10 cellular contexts compared by ENCODE assay signal in the genomic region with DNA sequence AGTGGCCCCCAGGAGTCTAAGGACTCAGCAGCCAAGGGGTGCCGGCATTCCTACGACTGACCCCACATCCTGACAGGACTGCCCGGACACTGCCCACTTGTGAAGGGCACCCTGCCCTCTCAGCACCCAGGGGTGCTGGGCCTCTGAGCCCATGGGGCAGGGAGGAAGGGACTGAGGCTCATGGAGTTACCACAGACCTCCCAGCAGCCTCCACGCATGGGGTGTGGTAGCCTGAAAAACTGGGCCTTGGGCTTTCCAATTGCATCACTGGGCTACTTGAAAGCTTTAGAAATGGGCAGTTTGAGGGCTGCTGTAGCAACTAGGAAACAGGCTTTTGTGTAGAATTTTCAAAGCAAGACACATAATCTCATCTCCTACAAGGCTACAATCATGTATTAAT. TPM values are rescaled to one million over a fixed set of nuclear protein-coding genes. Genes with fewer than 3 reads are reported as not detected.
A peak's percentile ranks its signal among the peaks of the same experiment; 100 is the strongest.
DNase-seq lines count a peak whose midpoint lies in the region; ATAC-seq and TF ChIP-seq lines count a peak whose summit lies in the region.
"Had no signal": no experiment of that assay in that cellular context is flagged by ENCODE, and none has a peak within 500 bp of the region (broad histone marks: within the 10 kb centered on the region; RNA-seq: fewer than 3 reads in every experiment).

No MANE protein-coding gene starts in this region.

- 97% methylated on average over 4 of the region's 4 CpGs for WGBS in HUES64

- no peak for TF ChIP-seq CTCF in choroid plexus epithelial cell (conservative IDR thresholded peaks at IDR 0.05; ENCODE audit: low read depth, low read length)

- H3K36me3 ChIP-seq in HUES64 (ENCODE audit: insufficient read depth, low read length), result peaks cover 64% of the 10 kb centered on the region
- H3K36me3 ChIP-seq in subcutaneous abdominal adipose tissue (ENCODE audit: control insufficient read depth in 5 of 5, insufficient read depth in 5 of 5, low read length in 5 of 5), result peaks cover 0 to 48% (median 45%) of the 10 kb centered on the region in 5 donors

- H3K27ac ChIP-seq in HUES64 (ENCODE audit: low read depth, low read length), result peak overlapping the region; percentile 53; the same call in 1 of the 2 replicates
- H3K27ac ChIP-seq in subcutaneous abdominal adipose tissue (ENCODE audit: low read depth, low read length), result peak overlapping the region; percentile 77

- H3K4me1 ChIP-seq in HUES64 (ENCODE audit: insufficient read depth, low read length), result peaks cover 13% of the 10 kb centered on the region
- peaks cover 5 to 76% (median 50%) of the 10 kb centered on the region in 5 donors for H3K4me1 ChIP-seq in subcutaneous abdominal adipose tissue (ENCODE audit: control insufficient read depth in 5 of 5, insufficient read depth in 5 of 5, low read length in 5 of 5)

- DNase-seq in choroid plexus epithelial cell (ENCODE audit: low read depth) (peak; percentile 61), iris pigment epithelial cell (ENCODE audit: low read depth) (peak; percentile 68)
- DNase-seq: activated CD4-positive, alpha-beta T cell treated with anti-CD3 and anti-CD28 coated beads for 4 hours; NCI-H1092 had no signal

- H3K9ac ChIP-seq in HUES64 (ENCODE audit: low read depth, low read length) (no peak overlapping the region; the same call in 1 of the 2 replicates), subcutaneous abdominal adipose tissue (ENCODE audit: low read length in 5 of 5) (peak overlapping the region; percentile 4 to 51 (median 39))
- H3K9ac ChIP-seq: SK-N-SH had no signal

- ATAC-seq in HG02884 (IDR thresholded peaks at IDR 0.05; ENCODE audit: unreplicated experiment) (no peak), HG02798 (IDR thresholded peaks at IDR 0.05; ENCODE audit: poor library complexity, unreplicated experiment) (no peak), HG03025 (IDR thresholded peaks at IDR 0.05; ENCODE audit: low FRiP score, unreplicated experiment) (no peak)

- H3K9me3 ChIP-seq in HUES64 (ENCODE audit: insufficient read depth, low read depth, low read length) (no peaks in the 10 kb centered on the region), subcutaneous abdominal adipose tissue (ENCODE audit: control insufficient read depth in 5 of 5, low read length in 5 of 5) (no peaks in the 10 kb centered on the region)
- H3K9me3 ChIP-seq: SK-N-SH had no signal

- H3K4me3 ChIP-seq in HUES64 (ENCODE audit: low read length), result no peak overlapping the region
- no peak overlapping the region for H3K4me3 ChIP-seq in choroid plexus epithelial cell (ENCODE audit: low read depth, low read length)
- H3K4me3 ChIP-seq in subcutaneous abdominal adipose tissue (ENCODE audit: low read depth in 1 of 5, low read length in 5 of 5), result no peak overlapping the region

- H3K27me3 ChIP-seq in HUES64 (ENCODE audit: insufficient read depth, low read length) (no peaks in the 10 kb centered on the region), subcutaneous abdominal adipose tissue (ENCODE audit: control insufficient read depth in 5 of 5, insufficient read depth in 4 of 5, low read length in 5 of 5) (no peaks in the 10 kb centered on the region)

RNA-seq across cellular contexts. Expression of a gene that starts 13.2 kb away (rescaled TPM):
- polyA plus RNA-seq in HUES64 (2013, experiment 1 of 2), result 729 TPM
- 799 TPM for polyA plus RNA-seq in HUES64 (2013, experiment 2 of 2)
